ENCODE assay signal across 1 cellular context in the genomic region with DNA sequence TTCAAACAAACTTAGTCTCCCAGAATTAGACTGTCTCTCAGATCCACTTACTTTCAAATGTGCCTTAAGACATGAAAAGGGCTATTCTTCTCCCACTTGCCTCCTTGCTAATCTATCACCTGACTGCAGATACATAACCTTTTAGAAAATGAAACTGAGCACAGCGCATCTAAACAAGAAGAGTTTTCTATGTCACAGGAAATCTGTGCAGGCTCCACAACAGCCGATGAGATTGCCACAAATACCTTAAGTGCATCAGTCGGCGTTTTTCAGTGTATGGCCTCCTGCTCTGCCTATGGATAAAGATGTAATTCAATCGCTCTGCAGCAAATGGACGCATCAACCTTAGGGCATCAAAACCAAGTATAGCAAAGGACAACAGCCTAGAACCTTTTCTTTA.
TF ChIP-seq lines count a peak whose summit lies in the region.

No MANE protein-coding gene starts in this region.

TF ChIP-seq in IMR-90, 13 proteins besides CTCF, POLR2A, EP300 and RAD21:
- TF ChIP-seq MAFK (IDR thresholded peaks at IDR 0.05; ENCODE audit: low read depth, low read length) (peak; percentile 87), CHD1 (IDR thresholded peaks at IDR 0.05; ENCODE audit: low read depth, low read length) (no peak), CEBPB (IDR thresholded peaks at IDR 0.05; ENCODE audit: low read depth, low read length) (no peak), BHLHE40 (IDR thresholded peaks at IDR 0.05; ENCODE audit: low read depth, low read length) (no peak), RFX5 (IDR thresholded peaks at IDR 0.05; ENCODE audit: low read depth, low read length) (no peak)
- TF ChIP-seq, protein P1, sequence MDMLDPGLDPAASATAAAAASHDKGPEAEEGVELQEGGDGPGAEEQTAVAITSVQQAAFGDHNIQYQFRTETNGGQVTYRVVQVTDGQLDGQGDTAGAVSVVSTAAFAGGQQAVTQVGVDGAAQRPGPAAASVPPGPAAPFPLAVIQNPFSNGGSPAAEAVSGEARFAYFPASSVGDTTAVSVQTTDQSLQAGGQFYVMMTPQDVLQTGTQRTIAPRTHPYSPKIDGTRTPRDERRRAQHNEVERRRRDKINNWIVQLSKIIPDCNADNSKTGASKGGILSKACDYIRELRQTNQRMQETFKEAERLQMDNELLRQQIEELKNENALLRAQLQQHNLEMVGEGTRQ (IDR thresholded peaks at IDR 0.05; ENCODE audit: low read depth, low read length): no peak
